In genomic region chr20:62617711-62618483, GRCh38 we compare ENCODE assay signal across 7 cellular contexts. TPM values are rescaled to one million over a fixed set of nuclear protein-coding genes. Genes with fewer than 3 reads are reported as not detected.
DNase-seq lines count a peak whose midpoint lies in the region; ATAC-seq, FAIRE-seq and TF ChIP-seq lines count a peak whose summit lies in the region.

No MANE protein-coding gene starts in this region.

- H2BK12ac ChIP-seq in trophoblast cell (ENCODE audit: low read length), result peak overlapping the region; percentile 8

- WGBS in GM12878 (ENCODE audit: insufficient coverage, insufficient replicate concordance, low lambda C conversion rate, missing lambda C conversion rate), result 22% methylated on average over 23 of the region's 23 CpGs
- no CpG with 5 or more reads among the region's 23 CpGs for WGBS in trophoblast cell (ENCODE audit: extremely low coverage, insufficient coverage, insufficient read length)

- H3K4ac ChIP-seq in trophoblast cell (ENCODE audit: low read depth, low read length), result no peak overlapping the region

- peak overlapping the region; percentile 67 for H3K27ac ChIP-seq in GM12878 (ENCODE audit: control insufficient read depth, insufficient read depth)
- H3K27ac ChIP-seq in trophoblast cell (ENCODE audit: low read depth, low read length), result no peak overlapping the region

- TF ChIP-seq POLR2A in H54 (IDR thresholded peaks at IDR 0.05; ENCODE audit: low read depth, low read length) (no peak), GM12878 (IDR thresholded peaks at IDR 0.05; ENCODE audit: low read depth, low read length) (0 out of 2 replicates have a peak, but pooled peaks have one; percentile 46)

- no peaks in the 10 kb centered on the region for H4K20me1 ChIP-seq in GM12878 (ENCODE audit: control insufficient read depth, insufficient read depth)

- H2AK5ac ChIP-seq in trophoblast cell (ENCODE audit: low read length), result peak overlapping the region; percentile 3

- H3K4me2 ChIP-seq in GM12878 (ENCODE audit: control insufficient read depth, insufficient read depth) (peak overlapping the region; percentile 75), trophoblast cell (ENCODE audit: low read length) (no peak overlapping the region)

- FAIRE-seq in H54 (lab: Jason Lieb, UNC) (no peak), GM12878 (lab: Jason Lieb, UNC) (no peak)

- no peak overlapping the region for H3K4me3 ChIP-seq in GM12878
- no peak overlapping the region for H3K4me3 ChIP-seq in trophoblast cell (ENCODE audit: low read depth, low read length)

- no peak overlapping the region for H2BK5ac ChIP-seq in trophoblast cell (ENCODE audit: low read depth, low read length, poor library complexity)

- RAD21 ChIA-PET in GM12878 (lab: Charles Lee; ENCODE audit: unreplicated experiment), result interaction anchor here (1.4 to 3.9 kb wide), 7 partner anchors 8 to 208 kb away, joined by 4 to 33 read pairs (median 8); partner anchors contain the start of gene SLCO4A1

- BruUV-seq in GM12878 (replicated peaks; lab: Mats Ljungman, UMichigan), result no TSS peak

- H2BK120ac ChIP-seq in trophoblast cell (ENCODE audit: insufficient read depth, low read length, poor library complexity), result no peak overlapping the region

- peaks cover 12% of the 10 kb centered on the region for H3K79me1 ChIP-seq in trophoblast cell (ENCODE audit: low read length)

- H4K8ac ChIP-seq in trophoblast cell (ENCODE audit: low read depth, low read length), result no peak overlapping the region

- CTCF ChIA-PET in GM12878 (lab: Yijun Ruan, JAX), result interaction anchor here (0.9 to 2.6 kb wide), 23 partner anchors 8 to 607 kb away, joined by 3 to 41 read pairs (median 5); partner anchors contain the start of gene SLCO4A1

- no peak for TF ChIP-seq CTCF in GM12878 (IDR thresholded peaks at IDR 0.05 in 2 of 3, conservative IDR thresholded peaks at IDR 0.05 in 1 of 3; ENCODE audit: control insufficient read depth in 2 of 3, extremely low read depth in 1 of 3, insufficient read depth in 1 of 3, low read depth in 3 of 3, low read length in 3 of 3)

- ATAC-seq in GM12878, result peak; percentile 71
- no peak for ATAC-seq in GM21390 (IDR thresholded peaks at IDR 0.05; ENCODE audit: unreplicated experiment)

- no peak overlapping the region for H3K23ac ChIP-seq in trophoblast cell (ENCODE audit: low read length)

- SMC1A ChIA-PET in GM12878 (lab: Charles Lee; ENCODE audit: uncharacterized antibody, unreplicated experiment), result interaction anchor here (0.6 to 2.6 kb wide), 9 partner anchors 17 to 208 kb away, joined by 3 to 14 read pairs (median 4); no protein-coding TSS in a partner anchor

- H3K18ac ChIP-seq in trophoblast cell (ENCODE audit: low read length), result no peak overlapping the region

- in situ Hi-C loops in GM12878 (cut with MboI), result loop anchor here (5.0 to 10.0 kb wide), 3 partner anchors 116 to 313 kb away; partner anchors contain the start of gene ADRM1

- TF ChIP-seq RAD21 in GM12878 (IDR thresholded peaks at IDR 0.05; ENCODE audit: insufficient read depth, low read depth, low read length), result no peak

- H3K4me1 ChIP-seq in GM12878 (ENCODE audit: control insufficient read depth, insufficient read depth, low read length) (peaks cover 30% of the 10 kb centered on the region), trophoblast cell (ENCODE audit: control insufficient read depth in 1 of 2, insufficient read depth in 2 of 2, low read length in 2 of 2) (peaks cover 14 to 16% of the 10 kb centered on the region in 2 experiments)

- H3K27me3 ChIP-seq in GM12878 (replicated peaks in 1 of 2; ENCODE audit: control insufficient read depth in 2 of 2, insufficient read depth in 2 of 2, low read length in 1 of 2), result no peaks in the 10 kb centered on the region; a peak in 1 of 4 replicates
- H3K27me3 ChIP-seq in trophoblast cell (ENCODE audit: insufficient read depth, low read length), result no peaks in the 10 kb centered on the region

- peak overlapping the region; percentile 75 for H2AFZ ChIP-seq in GM12878 (ENCODE audit: control insufficient read depth, low read depth, low read length)
- no peak overlapping the region for H2AFZ ChIP-seq in trophoblast cell (ENCODE audit: insufficient read depth, low read length, poor library complexity)

- TF ChIP-seq EP300 in GM12878 (IDR thresholded peaks at IDR 0.05; ENCODE audit: borderline replicate concordance in 1 of 2, control insufficient read depth in 1 of 2, low read depth in 2 of 2, low read length in 2 of 2), result no peak

- H4K91ac ChIP-seq in trophoblast cell (ENCODE audit: low read depth, low read length), result peak overlapping the region; percentile 29

- DNase-seq in H54 (ENCODE audit: insufficient read length, low spot score) (peak; percentile 68), SKM-1 treated with dmso at 0.1 percent for 144 hours (lab: John Stamatoyannopoulos, UW; ENCODE audit: unreplicated experiment) (peak; percentile 33), GM12878 (ENCODE audit: low read depth, low spot score) (no peak), trophoblast cell (peak in 1 of 2 donors; percentile 37), hypothalamus (lab: John Stamatoyannopoulos, UW) (no peak), NCI-H1092 (lab: John Stamatoyannopoulos, UW) (no peak)

- H3K14ac ChIP-seq in trophoblast cell (ENCODE audit: low read length), result no peak overlapping the region

- H3K9me3 ChIP-seq in GM12878 (replicated peaks; ENCODE audit: control insufficient read depth, insufficient read depth, low read length) (no peaks in the 10 kb centered on the region), trophoblast cell (ENCODE audit: insufficient read depth, low read depth, low read length) (peaks cover 2% of the 10 kb centered on the region)

- peak overlapping the region; percentile 62; the same call in 1 of the 2 replicates for H3K9ac ChIP-seq in GM12878 (ENCODE audit: control insufficient read depth, insufficient read depth, low read length)
- no peak overlapping the region for H3K9ac ChIP-seq in trophoblast cell (ENCODE audit: low read length)

- no peak overlapping the region for H4K12ac ChIP-seq in trophoblast cell (ENCODE audit: low read depth, low read length)

- no peaks in the 10 kb centered on the region for H3K36me3 ChIP-seq in GM12878 (ENCODE audit: control insufficient read depth in 2 of 2, insufficient read depth in 2 of 2, low read length in 1 of 2)
- H3K36me3 ChIP-seq in trophoblast cell (ENCODE audit: control insufficient read depth in 1 of 2, insufficient read depth in 2 of 2, low read length in 2 of 2), result no peaks in the 10 kb centered on the region

- H3K79me2 ChIP-seq in GM12878 (ENCODE audit: control insufficient read depth, insufficient read depth, low read length), result no peaks in the 10 kb centered on the region
- H3K79me2 ChIP-seq in trophoblast cell (ENCODE audit: control insufficient read depth, insufficient read depth, low read length, poor library complexity), result peaks cover 3% of the 10 kb centered on the region

- intact Hi-C loops in GM12878 (cut with micrococcal nuclease; ENCODE audit: unreplicated experiment), result loop anchor here (1.0 to 10.0 kb wide), 4 partner anchors 118 to 316 kb away; partner anchors contain the start of genes ADRM1 and RPS21

- POLR2A ChIA-PET in GM12878 (lab: Charles Lee), result interaction anchor here (1.0 to 1.6 kb wide), 4 partner anchors 25 to 118 kb away, joined by 3 to 8 read pairs (median 6); partner anchors contain the start of gene SLCO4A1

TF ChIP-seq in GM12878, 131 proteins besides CTCF, POLR2A, EP300 and RAD21 (continues in another document):
- TF ChIP-seq ZNF384 (IDR thresholded peaks at IDR 0.05; ENCODE audit: borderline replicate concordance, low read depth, low read length) (no peak), STAT1 (conservative IDR thresholded peaks at IDR 0.05) (no peak)
- TF ChIP-seq, protein P1, sequence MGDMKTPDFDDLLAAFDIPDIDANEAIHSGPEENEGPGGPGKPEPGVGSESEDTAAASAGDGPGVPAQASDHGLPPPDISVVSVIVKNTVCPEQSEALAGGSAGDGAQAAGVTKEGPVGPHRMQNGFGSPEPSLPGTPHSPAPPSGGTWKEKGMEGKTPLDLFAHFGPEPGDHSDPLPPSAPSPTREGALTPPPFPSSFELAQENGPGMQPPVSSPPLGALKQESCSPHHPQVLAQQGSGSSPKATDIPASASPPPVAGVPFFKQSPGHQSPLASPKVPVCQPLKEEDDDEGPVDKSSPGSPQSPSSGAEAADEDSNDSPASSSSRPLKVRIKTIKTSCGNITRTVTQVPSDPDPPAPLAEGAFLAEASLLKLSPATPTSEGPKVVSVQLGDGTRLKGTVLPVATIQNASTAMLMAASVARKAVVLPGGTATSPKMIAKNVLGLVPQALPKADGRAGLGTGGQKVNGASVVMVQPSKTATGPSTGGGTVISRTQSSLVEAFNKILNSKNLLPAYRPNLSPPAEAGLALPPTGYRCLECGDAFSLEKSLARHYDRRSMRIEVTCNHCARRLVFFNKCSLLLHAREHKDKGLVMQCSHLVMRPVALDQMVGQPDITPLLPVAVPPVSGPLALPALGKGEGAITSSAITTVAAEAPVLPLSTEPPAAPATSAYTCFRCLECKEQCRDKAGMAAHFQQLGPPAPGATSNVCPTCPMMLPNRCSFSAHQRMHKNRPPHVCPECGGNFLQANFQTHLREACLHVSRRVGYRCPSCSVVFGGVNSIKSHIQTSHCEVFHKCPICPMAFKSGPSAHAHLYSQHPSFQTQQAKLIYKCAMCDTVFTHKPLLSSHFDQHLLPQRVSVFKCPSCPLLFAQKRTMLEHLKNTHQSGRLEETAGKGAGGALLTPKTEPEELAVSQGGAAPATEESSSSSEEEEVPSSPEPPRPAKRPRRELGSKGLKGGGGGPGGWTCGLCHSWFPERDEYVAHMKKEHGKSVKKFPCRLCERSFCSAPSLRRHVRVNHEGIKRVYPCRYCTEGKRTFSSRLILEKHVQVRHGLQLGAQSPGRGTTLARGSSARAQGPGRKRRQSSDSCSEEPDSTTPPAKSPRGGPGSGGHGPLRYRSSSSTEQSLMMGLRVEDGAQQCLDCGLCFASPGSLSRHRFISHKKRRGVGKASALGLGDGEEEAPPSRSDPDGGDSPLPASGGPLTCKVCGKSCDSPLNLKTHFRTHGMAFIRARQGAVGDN (IDR thresholded peaks at IDR 0.05), result peak; percentile 83

RNA-seq across cellular contexts. Expression of gene SLCO4A1, which starts 24.4 kb away (rescaled TPM):
- 46.8 and 53.3 TPM in 2 replicates for total RNA-seq in GM12878 (2013; cell fraction: nucleolus; rRNA removed)
- total RNA-seq in GM12878 (2014; rRNA removed) (11.2 and 16.4 TPM in 2 replicates), GM12878 (2014; rRNA removed; fragmentation: Illumina TruSeq; extraction: Trizol) (6.0 and 7.0 TPM in 2 replicates), GM12878 (2021) (13.3 and 16.1 TPM in 2 replicates)
- polyA plus RNA-seq in GM12878 (2011; ENCODE audit: low read depth), result 2.4 TPM
- polyA plus RNA-seq in GM12878 (2011; rRNA removed) (6.2 and 9.1 TPM in 2 replicates), GM12878 (2014; fragmentation: Illumina TruSeq; extraction: Trizol) (1.6 and 6.3 TPM in 2 replicates), GM12878 (2014; fragmentation: Nextera tagmentation; extraction: Ambion mirVana) (1 to 10 TPM; 2.1 to 4.7 TPM), GM12878 (2014; rRNA removed) (15.0 and 17.6 TPM in 2 replicates), GM12878 (2016; fragmentation: Nextera tagmentation; extraction: Ambion mirVana) (10 to 100 TPM; 28.4 to 30.7 TPM)
- 9.4 and 11.8 TPM in 2 replicates for polyA plus RNA-seq in GM12878 (2011; cell fraction: cytosol; rRNA removed)
- 55.2 and 56.1 TPM in 2 replicates for polyA plus RNA-seq in GM12878 (2011; cell fraction: nucleus; rRNA removed)
- 9.1 and 10.6 TPM in 2 replicates for polyA plus RNA-seq in GM12878 (2012)
- polyA minus RNA-seq in GM12878 (2011; rRNA and poly(A)+ RNA removed), result 5.0 and 6.0 TPM in 2 replicates
- polyA minus RNA-seq in GM12878 (2011; cell fraction: cytosol; rRNA and poly(A)+ RNA removed), result 6.0 and 8.6 TPM in 2 replicates
- 9.8 and 12.8 TPM in 2 replicates for polyA minus RNA-seq in GM12878 (2011; cell fraction: nucleus; rRNA and poly(A)+ RNA removed)
- 63.6 and 64.8 TPM in 2 replicates for polyA plus RNA-seq in trophoblast cell (2013)

Comparison
In these comparisons a context has a peak if more than half of its experiments do, and no peak if none do; other contexts are left out.
1. DNase-seq: peak in H54 (single experiment) and SKM-1 treated with dmso at 0.1 percent for 144 hours (single experiment); none in GM12878 (single experiment), hypothalamus (0 of 51) and NCI-H1092 (single experiment).